In the genomic region with DNA sequence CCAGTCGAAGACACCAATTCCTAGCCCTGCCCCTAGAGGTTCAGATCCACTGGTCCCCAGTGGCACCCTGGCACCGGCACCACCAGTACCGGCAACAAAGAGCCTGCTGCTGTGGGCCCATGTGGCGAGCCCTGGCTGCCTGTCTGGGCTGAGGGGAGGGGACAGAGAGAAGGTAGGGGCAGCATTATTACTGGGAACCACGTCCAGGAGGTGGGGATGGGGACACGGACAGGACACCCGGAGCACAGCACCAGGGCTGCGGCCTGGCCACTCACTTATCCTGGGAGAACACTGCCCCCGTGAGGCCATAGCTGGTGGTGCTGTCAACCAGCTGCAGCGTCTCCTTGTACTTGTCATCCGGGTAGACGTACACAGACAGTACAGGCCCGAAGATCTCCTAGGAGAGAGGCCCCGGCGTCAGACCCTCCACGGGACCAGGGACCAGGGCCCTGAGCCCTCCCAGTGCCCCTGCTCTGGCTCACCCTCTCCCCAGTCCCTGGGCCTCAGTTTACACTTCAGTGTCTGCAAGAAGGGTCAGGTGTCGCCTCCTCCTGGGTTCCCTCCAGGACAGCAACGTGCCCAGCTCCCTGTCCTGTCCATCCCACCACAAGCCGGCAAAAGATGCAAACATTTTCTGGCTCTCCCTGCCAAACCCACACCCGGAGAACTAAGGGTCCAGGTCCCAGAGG, we compare ENCODE assay signal across 8 cellular contexts. TPM values are rescaled to one million over a fixed set of nuclear protein-coding genes. Genes with fewer than 3 reads are reported as not detected.
DNase-seq lines count a peak whose midpoint lies in the region; ATAC-seq and TF ChIP-seq lines count a peak whose summit lies in the region.

No MANE protein-coding gene starts in this region.

- no peaks in the 10 kb centered on the region for H3K27me3 Mint-ChIP-seq in activated CD8-positive, alpha-beta T cell treated with anti-CD3 and anti-CD28 coated beads for 36 hours
- H3K27me3 Mint-ChIP-seq in memory B cell = no peaks in the 10 kb centered on the region

- POLR2A ChIA-PET in activated CD8-positive, alpha-beta T cell treated with anti-CD3 and anti-CD28 coated beads for 36 hours (lab: Charles Lee) = no interaction called here

- H3K4me1 Mint-ChIP-seq in activated CD8-positive, alpha-beta T cell treated with anti-CD3 and anti-CD28 coated beads for 36 hours (ENCODE audit: low read depth) = no peaks in the 10 kb centered on the region
- H3K4me1 Mint-ChIP-seq in memory B cell = no peaks in the 10 kb centered on the region

- no peak overlapping the region for H3K4me3 Mint-ChIP-seq in activated CD8-positive, alpha-beta T cell treated with anti-CD3 and anti-CD28 coated beads for 36 hours
- H3K4me3 Mint-ChIP-seq in memory B cell = no peak overlapping the region

- no peaks in the 10 kb centered on the region for H3K9me3 Mint-ChIP-seq in activated CD8-positive, alpha-beta T cell treated with anti-CD3 and anti-CD28 coated beads for 36 hours
- H3K9me3 Mint-ChIP-seq in memory B cell = no peaks in the 10 kb centered on the region

- CTCF ChIA-PET in activated CD8-positive, alpha-beta T cell treated with anti-CD3 and anti-CD28 coated beads for 36 hours (lab: Charles Lee) = interaction anchor here (0.7 to 4.3 kb wide), 19 partner anchors 9 to 293 kb away, joined by 3 to 35 read pairs (median 4); a partner anchor contains a TSS

- peak; percentile 92 for ATAC-seq in activated CD8-positive, alpha-beta T cell treated with anti-CD3 and anti-CD28 coated beads for 36 hours
- peak; percentile 39 for ATAC-seq in memory B cell (ENCODE audit: low read depth)
- no peak for ATAC-seq in GM18511 (IDR thresholded peaks at IDR 0.05; ENCODE audit: unreplicated experiment)

- intact Hi-C loops in activated CD8-positive, alpha-beta T cell treated with anti-CD3 and anti-CD28 coated beads for 36 hours (cut with micrococcal nuclease) = no loop called here

- H3K36me3 Mint-ChIP-seq in activated CD8-positive, alpha-beta T cell treated with anti-CD3 and anti-CD28 coated beads for 36 hours (ENCODE audit: low read depth) = no peaks in the 10 kb centered on the region
- H3K36me3 Mint-ChIP-seq in memory B cell = no peaks in the 10 kb centered on the region

- DNase-seq in AG09319 (ENCODE audit: extremely low read depth, low read depth) (peak; percentile 56), H4 (ENCODE audit: low spot score) (peak; percentile 87), NCI-H748 treated with DMSO at 0.1 percent for 48 hours (lab: John Stamatoyannopoulos, UW) (peak; percentile 22), memory B cell (ENCODE audit: low spot score in 2 of 2) (peak; percentile 45 to 65)
- DNase-seq in activated CD8-positive, alpha-beta T cell treated with anti-CD3 and anti-CD28 coated beads for 36 hours = peak; percentile 87
- peak; percentile 51 for DNase-seq in effector CD8-positive, alpha-beta T cell (lab: John Stamatoyannopoulos, UW)
- peak; percentile 20 for DNase-seq in stimulated activated CD8-positive, alpha-beta memory T cell treated with anti-CD3 and anti-CD28 coated beads, Interleukin-12 subunit alpha, Interleukin-12 subunit beta, amount 100 ng/mL, for 24 hours (ENCODE audit: extremely low read depth)

- H3K27ac Mint-ChIP-seq in activated CD8-positive, alpha-beta T cell treated with anti-CD3 and anti-CD28 coated beads for 36 hours = no peak overlapping the region
- no peak overlapping the region for H3K27ac Mint-ChIP-seq in memory B cell

- TF ChIP-seq CTCF in AG09319 (IDR thresholded peaks at IDR 0.05; ENCODE audit: low read depth, low read length) = peak; percentile 86
- peak; percentile 86 for TF ChIP-seq CTCF in activated CD8-positive, alpha-beta T cell treated with anti-CD3 and anti-CD28 coated beads for 36 hours (IDR thresholded peaks at IDR 0.05)

RNA-seq across cellular contexts. Expression of a gene that starts 15.8 kb away (rescaled TPM):
- total RNA-seq in H4 (2014; rRNA removed; shearing (Covaris generic)) = not detected in 2 replicates
- total RNA-seq in activated CD8-positive, alpha-beta T cell treated with anti-CD3 and anti-CD28 coated beads for 36 hours = not detected

RNA-seq across cellular contexts. Expression of a gene that starts 27.1 kb away (rescaled TPM):
- total RNA-seq in H4 (2014; rRNA removed; shearing (Covaris generic)) = 2.5 and 3.3 TPM in 2 replicates
- 1 to 10 TPM; 3.9 to 4.3 TPM for total RNA-seq in activated CD8-positive, alpha-beta T cell treated with anti-CD3 and anti-CD28 coated beads for 36 hours

Comparison
In these comparisons a context has a peak if more than half of its experiments do, and no peak if none do; other contexts are left out.
1. DNase-seq: peak in every context shown above with its lines; median percentile 87 in H4; 87 in activated CD8-positive, alpha-beta T cell treated with anti-CD3 and anti-CD28 coated beads for 36 hours; 56 in AG09319; 55 in memory B cell; 51 in effector CD8-positive, alpha-beta T cell; 22 in NCI-H748 treated with DMSO at 0.1 percent for 48 hours; 20 in stimulated activated CD8-positive, alpha-beta memory T cell treated with anti-CD3 and anti-CD28 coated beads, Interleukin-12 subunit alpha, Interleukin-12 subunit beta, amount 100 ng/mL, for 24 hours.